In the genomic region with DNA sequence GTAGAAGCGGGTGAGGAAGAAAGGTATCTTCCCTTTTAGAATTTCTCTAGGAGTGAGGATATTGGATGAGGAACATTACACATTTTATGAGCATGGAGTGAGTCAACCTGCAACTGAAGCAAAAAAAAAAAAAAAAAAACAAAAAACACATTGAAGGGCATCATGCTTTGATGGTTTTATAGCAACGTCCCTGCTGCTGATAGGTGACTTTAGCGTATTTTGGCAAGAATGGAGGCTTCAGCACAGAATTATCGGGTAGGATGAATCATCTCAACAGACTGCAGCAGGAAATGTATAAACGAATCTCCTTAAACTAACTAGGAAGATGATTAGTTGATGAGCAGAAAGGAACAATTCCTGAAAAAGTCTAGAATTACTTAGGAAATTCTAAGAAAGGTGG, we compare ENCODE assay signal across 12 cellular contexts.
"Had no signal": no experiment of that assay in that cellular context is flagged by ENCODE, and none has a peak within 500 bp of the region (broad histone marks: within the 10 kb centered on the region; RNA-seq: fewer than 3 reads in every experiment).

No MANE protein-coding gene starts in this region.

- H3K27me3 Mint-ChIP-seq: activated naive CD4-positive, alpha-beta T cell treated with anti-CD3 and anti-CD28 coated beads, Interleukin-2, amount 10 ng/mL, durations not matched to agents 7 days and 5 days; natural killer cell treated with Interleukin-12 subunit alpha and Interleukin-12 subunit beta and Interleukin-15 and Interleukin-18, amount 100 ng/mL, for 72 hours had no signal

- H3K4me3 ChIP-seq: left lung, prostate gland, right lobe of liver, tibial artery, vagina had no signal

- H3K9me3 ChIP-seq: left lung, prostate gland, right lobe of liver, tibial artery, vagina had no signal

- H3K27ac ChIP-seq: left lung, prostate gland, right lobe of liver, tibial artery, vagina had no signal

- H3K4me1 ChIP-seq: left lung, prostate gland, right lobe of liver, tibial artery, vagina had no signal

- DNase-seq: activated naive CD4-positive, alpha-beta T cell treated with anti-CD3 and anti-CD28 coated beads, Interleukin-2, amount 10 ng/mL, durations not matched to agents 7 days and 5 days; cerebellar nuclear complex; head of caudate nucleus; left lung; mesenchymal stem cell; right lobe of liver; tibial artery had no signal

- H3K4me3 Mint-ChIP-seq: activated naive CD4-positive, alpha-beta T cell treated with anti-CD3 and anti-CD28 coated beads, Interleukin-2, amount 10 ng/mL, durations not matched to agents 7 days and 5 days; natural killer cell treated with Interleukin-12 subunit alpha and Interleukin-12 subunit beta and Interleukin-15 and Interleukin-18, amount 100 ng/mL, for 72 hours; stimulated activated effector memory CD8-positive, alpha-beta T cell treated with anti-CD3 and anti-CD28 coated beads, Interleukin-12 subunit alpha, Interleukin-12 subunit beta, amount 100 ng/mL, for 72 hours had no signal

- H3K27ac Mint-ChIP-seq: activated naive CD4-positive, alpha-beta T cell treated with anti-CD3 and anti-CD28 coated beads, Interleukin-2, amount 10 ng/mL, durations not matched to agents 7 days and 5 days; activated T-helper 2 cell treated with anti-CD3 and anti-CD28 coated beads, Interferon-gamma antibody, Interleukin-2, Interleukin-4, amounts not matched to agents 10 μg/mL and 5 μg/mL and 100 μg/mL, durations not matched to agents 14 hours and 24 hours and 36 hours; natural killer cell treated with Interleukin-12 subunit alpha and Interleukin-12 subunit beta and Interleukin-15 and Interleukin-18, amount 100 ng/mL, for 72 hours; stimulated activated effector memory CD8-positive, alpha-beta T cell treated with anti-CD3 and anti-CD28 coated beads, Interleukin-12 subunit alpha, Interleukin-12 subunit beta, amount 100 ng/mL, for 72 hours had no signal

- H3K36me3 ChIP-seq: left lung, prostate gland, right lobe of liver, tibial artery, vagina had no signal

- H3K27me3 ChIP-seq: left lung, right lobe of liver, tibial artery, vagina had no signal

- H3K4me1 Mint-ChIP-seq: activated naive CD4-positive, alpha-beta T cell treated with anti-CD3 and anti-CD28 coated beads, Interleukin-2, amount 10 ng/mL, durations not matched to agents 7 days and 5 days; stimulated activated effector memory CD8-positive, alpha-beta T cell treated with anti-CD3 and anti-CD28 coated beads, Interleukin-12 subunit alpha, Interleukin-12 subunit beta, amount 100 ng/mL, for 72 hours had no signal

- H3K36me3 Mint-ChIP-seq: activated naive CD4-positive, alpha-beta T cell treated with anti-CD3 and anti-CD28 coated beads, Interleukin-2, amount 10 ng/mL, durations not matched to agents 7 days and 5 days; stimulated activated effector memory CD8-positive, alpha-beta T cell treated with anti-CD3 and anti-CD28 coated beads, Interleukin-12 subunit alpha, Interleukin-12 subunit beta, amount 100 ng/mL, for 72 hours had no signal
